In the genomic region with DNA sequence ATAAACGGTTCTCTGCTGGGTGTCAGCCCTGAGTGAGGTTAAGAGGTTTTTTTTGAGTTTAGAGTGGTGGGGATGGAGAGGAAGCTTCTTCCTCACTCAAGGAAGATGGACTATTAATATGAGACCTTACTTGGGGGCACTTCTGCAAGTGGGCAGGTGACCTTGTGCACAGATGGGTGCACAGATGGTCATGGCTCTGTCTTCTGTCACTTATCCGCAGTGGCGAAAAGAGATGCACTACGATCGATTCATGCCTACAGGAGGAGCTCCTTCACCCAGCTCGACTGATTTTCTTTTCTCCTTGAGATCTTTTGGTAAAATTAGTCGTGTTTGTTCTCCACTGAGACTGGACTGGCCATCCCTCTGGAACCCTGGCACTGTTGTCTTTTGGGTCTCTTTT, we compare ENCODE assay signal across 18 cellular contexts.
"Had no signal": no experiment of that assay in that cellular context is flagged by ENCODE, and none has a peak within 500 bp of the region (broad histone marks: within the 10 kb centered on the region; RNA-seq: fewer than 3 reads in every experiment).

No MANE protein-coding gene starts in this region.

- H3K36me3 ChIP-seq: esophagus muscularis mucosa, gastroesophageal sphincter, heart right ventricle, left lung, lower lobe of right lung had no signal

- DNase-seq: dermis blood vessel endothelial cell; dorsolateral prefrontal cortex; effector CD4-positive, alpha-beta T cell; effector memory CD4-positive, alpha-beta T cell; foreskin keratinocyte; head of caudate nucleus; heart right ventricle; hippocampal formation; left cardiac atrium; left lung; left ventricle myocardium superior; lower lobe of right lung; mesenchymal stem cell; mucosa of descending colon; naive B cell; naive thymus-derived CD8-positive, alpha-beta T cell had no signal

- H3K27ac ChIP-seq: dorsolateral prefrontal cortex, esophagus muscularis mucosa, foreskin keratinocyte, gastroesophageal sphincter, heart right ventricle, left lung, lower lobe of right lung had no signal

- ATAC-seq: foreskin keratinocyte; gastroesophageal sphincter; heart right ventricle; left cardiac atrium; left lung; left ventricle myocardium superior; lower lobe of right lung; mucosa of descending colon; naive thymus-derived CD8-positive, alpha-beta T cell had no signal

- H3K27me3 ChIP-seq: dorsolateral prefrontal cortex, esophagus muscularis mucosa, foreskin keratinocyte, gastroesophageal sphincter, heart right ventricle, left lung had no signal

- H3K9me3 ChIP-seq: esophagus muscularis mucosa, gastroesophageal sphincter, heart right ventricle, left lung, lower lobe of right lung, mucosa of descending colon had no signal

- H3K4me3 ChIP-seq: dorsolateral prefrontal cortex, esophagus muscularis mucosa, gastroesophageal sphincter, heart right ventricle, left lung, lower lobe of right lung, mucosa of descending colon had no signal
